ENCODE assay signal across 1 cellular context in genomic region chr2:192773044-192773443, GRCh38.
TF ChIP-seq lines count a peak whose summit lies in the region.

No MANE protein-coding gene starts in this region.

TF ChIP-seq in HepG2, 621 proteins besides CTCF, POLR2A, EP300 and RAD21 (continued from another document and continues in another):
- no peak for TF ChIP-seq ZNF142 (CRISPR knock-in tag; IDR thresholded peaks at IDR 0.05)
- no peak for TF ChIP-seq FOSL2 (CRISPR knock-in tag; IDR thresholded peaks at IDR 0.05)
- no peak for TF ChIP-seq ZNF782 (CRISPR knock-in tag; IDR thresholded peaks at IDR 0.05; ENCODE audit: borderline replicate concordance)
- no peak for TF ChIP-seq TRIM22 (IDR thresholded peaks at IDR 0.05)
- TF ChIP-seq ZNF282 (IDR thresholded peaks at IDR 0.05; ENCODE audit: partially characterized antibody), result no peak
- no peak for TF ChIP-seq TARDBP (CRISPR knock-in tag; IDR thresholded peaks at IDR 0.05)
- TF ChIP-seq CENPT (CRISPR knock-in tag; IDR thresholded peaks at IDR 0.05; ENCODE audit: low read depth), result no peak
- no peak for TF ChIP-seq CREBL2 (CRISPR knock-in tag; IDR thresholded peaks at IDR 0.05; ENCODE audit: borderline replicate concordance)
- no peak for TF ChIP-seq ZBTB39 (CRISPR knock-in tag; IDR thresholded peaks at IDR 0.05)
- TF ChIP-seq ATF7 (IDR thresholded peaks at IDR 0.05), result 0 out of 2 replicates have a peak, but pooled peaks have one; percentile 2
- TF ChIP-seq ATF7 (CRISPR knock-in tag; IDR thresholded peaks at IDR 0.05), result no peak
- no peak for TF ChIP-seq ZNF740 (CRISPR knock-in tag; IDR thresholded peaks at IDR 0.05)
- no peak for TF ChIP-seq ZNF333 (CRISPR knock-in tag; IDR thresholded peaks at IDR 0.05; ENCODE audit: borderline replicate concordance)
- no peak for TF ChIP-seq ZNF543 (CRISPR knock-in tag; IDR thresholded peaks at IDR 0.05)
- TF ChIP-seq SMAD9 (CRISPR knock-in tag; IDR thresholded peaks at IDR 0.05), result no peak
- TF ChIP-seq AGO2 (optimal IDR thresholded peaks at IDR 0.05; ENCODE audit: low read depth, low read length), result no peak
- no peak for TF ChIP-seq ZNF800 (CRISPR knock-in tag; IDR thresholded peaks at IDR 0.05)
- no peak for TF ChIP-seq ZBTB4 (CRISPR knock-in tag; IDR thresholded peaks at IDR 0.05; ENCODE audit: borderline replicate concordance)
- no peak for TF ChIP-seq SNAPC5 (CRISPR knock-in tag; IDR thresholded peaks at IDR 0.05; ENCODE audit: borderline replicate concordance)
- TF ChIP-seq ZNF614 (CRISPR knock-in tag; IDR thresholded peaks at IDR 0.05; ENCODE audit: borderline replicate concordance), result no peak
- TF ChIP-seq ZFP62 (CRISPR knock-in tag; IDR thresholded peaks at IDR 0.05), result no peak
- TF ChIP-seq XRCC5 (optimal IDR thresholded peaks at IDR 0.05; ENCODE audit: low read length), result no peak
- TF ChIP-seq UBTF (CRISPR knock-in tag; IDR thresholded peaks at IDR 0.05), result no peak
- peak; percentile 3; the same call in 1 of the 2 replicates for TF ChIP-seq SMC3 (IDR thresholded peaks at IDR 0.05; ENCODE audit: low read length)
- no peak for TF ChIP-seq ZZZ3 (CRISPR knock-in tag; IDR thresholded peaks at IDR 0.05; ENCODE audit: borderline replicate concordance)
- TF ChIP-seq ZNF546 (CRISPR knock-in tag; conservative IDR thresholded peaks at IDR 0.05), result no peak
- no peak for TF ChIP-seq ZNF414 (CRISPR knock-in tag; IDR thresholded peaks at IDR 0.05)
- peak; percentile 61 for TF ChIP-seq GATAD2A (CRISPR knock-in tag; IDR thresholded peaks at IDR 0.05)
- TF ChIP-seq SRF (IDR thresholded peaks at IDR 0.05; ENCODE audit: low read depth, low read length), result no peak
- TF ChIP-seq TCF12 (IDR thresholded peaks at IDR 0.05), result no peak
- TF ChIP-seq TCF12 (CRISPR knock-in tag; IDR thresholded peaks at IDR 0.05), result 0 out of 2 replicates have a peak, but pooled peaks have one; percentile 53
- no peak for TF ChIP-seq THAP9 (CRISPR knock-in tag; IDR thresholded peaks at IDR 0.05; ENCODE audit: borderline replicate concordance)
- TF ChIP-seq BCL3 (CRISPR knock-in tag; IDR thresholded peaks at IDR 0.05), result no peak
